ENCODE assay signal across 10 cellular contexts in genomic region chr10:29619273-29619672, GRCh38. TPM values are rescaled to one million over a fixed set of nuclear protein-coding genes. Genes with fewer than 3 reads are reported as not detected.
DNase-seq lines count a peak whose midpoint lies in the region; ATAC-seq and TF ChIP-seq lines count a peak whose summit lies in the region.
"Had no signal": no experiment of that assay in that cellular context is flagged by ENCODE, and none has a peak within 500 bp of the region (broad histone marks: within the 10 kb centered on the region; RNA-seq: fewer than 3 reads in every experiment).

No MANE protein-coding gene starts in this region.

- no peak for ATAC-seq in GM19351 (IDR thresholded peaks at IDR 0.05; ENCODE audit: unreplicated experiment)
- ATAC-seq in HG03432 (IDR thresholded peaks at IDR 0.05; ENCODE audit: unreplicated experiment), result no peak
- no peak for ATAC-seq in activated CD4-positive, CD25-positive, alpha-beta regulatory T cell treated with anti-CD3 and anti-CD28 coated beads, Interleukin-2, amount 50 U/mL, for 24 hours
- ATAC-seq in GM18511 (IDR thresholded peaks at IDR 0.05; ENCODE audit: unreplicated experiment), result no peak

- peaks cover 37% of the 10 kb centered on the region for H3K4me1 ChIP-seq in stomach smooth muscle (ENCODE audit: control insufficient read depth, insufficient read depth, low read length)

- no peak for TF ChIP-seq CTCF in HFFc6 (IDR thresholded peaks at IDR 0.05)

- H3K27ac Mint-ChIP-seq in HFFc6, result no peak overlapping the region
- peak overlapping the region in 1 of 6 donors; percentile 9 for H3K27ac Mint-ChIP-seq in immature natural killer cell

- H3K27ac ChIP-seq in stomach smooth muscle (ENCODE audit: low read length), result peak overlapping the region; percentile 77

- H3K36me3 Mint-ChIP-seq in HFFc6 (ENCODE audit: low read depth) (no peaks in the 10 kb centered on the region), immature natural killer cell (no peaks in the 10 kb centered on the region)

- peak; percentile 41 for DNase-seq in HFFc6
- DNase-seq in astrocyte of the hippocampus (ENCODE audit: low read depth, low spot score), result peak; percentile 58
- no peak for DNase-seq in immature natural killer cell
- DNase-seq: activated CD4-positive, alpha-beta T cell treated with anti-CD3 and anti-CD28 coated beads for 48 hours; caudate nucleus had no signal

- H3K27me3 ChIP-seq in stomach smooth muscle (ENCODE audit: control insufficient read depth in 1 of 2, insufficient read depth in 2 of 2, low read length in 2 of 2), result no peaks in the 10 kb centered on the region

- H3K9ac ChIP-seq in stomach smooth muscle (ENCODE audit: low read length in 2 of 2), result peak overlapping the region in 1 of 2 donors; percentile 52

- H3K9me3 ChIP-seq in stomach smooth muscle (ENCODE audit: control insufficient read depth in 2 of 2, low read length in 2 of 2), result no peaks in the 10 kb centered on the region

- H3K9me3 Mint-ChIP-seq in HFFc6, result no peaks in the 10 kb centered on the region
- peaks cover 0 to 3% (median 0%) of the 10 kb centered on the region in 6 donors for H3K9me3 Mint-ChIP-seq in immature natural killer cell

- peak overlapping the region in 1 of 2 donors; percentile 24 for H3K4me3 ChIP-seq in stomach smooth muscle (ENCODE audit: low read length in 2 of 2)

- H3K27me3 Mint-ChIP-seq in HFFc6 (ENCODE audit: insufficient read depth), result peaks cover 35% of the 10 kb centered on the region
- peaks cover 0 to 5% (median 0%) of the 10 kb centered on the region in 3 donors for H3K27me3 Mint-ChIP-seq in immature natural killer cell (ENCODE audit: low read depth in 3 of 3)

- H3K4me1 Mint-ChIP-seq in HFFc6 (ENCODE audit: low read depth) (peaks cover 7% of the 10 kb centered on the region; the same call in 1 of the 2 replicates), immature natural killer cell (peaks cover 18 to 22% of the 10 kb centered on the region in 2 donors)

- no peak overlapping the region for H3K4me3 Mint-ChIP-seq in HFFc6
- H3K4me3 Mint-ChIP-seq in immature natural killer cell, result peak overlapping the region; percentile 19 to 63 (median 31)

- H3K36me3 ChIP-seq in stomach smooth muscle (ENCODE audit: control insufficient read depth in 2 of 2, insufficient read depth in 2 of 2, low read length in 2 of 2), result no peaks in the 10 kb centered on the region

RNA-seq across cellular contexts. Expression of gene SVIL, which starts 15.5 kb away (rescaled TPM):
- under 1 TPM; 0.22 to 0.89 (median 0.48) TPM for total RNA-seq in HFFc6 (2021; fragmentation: NEBNext Ultra II Directional; extraction: Animal tissue kit (Norgen Biotek cat#: 25700))
- 10 to 100 TPM in 1 of 3 donors, 1 to 10 TPM in 1, under 1 TPM in 1; 0.16 to 16.3 (median 2.6) TPM for polyA plus RNA-seq in immature natural killer cell

Comparison
In these comparisons a context has a peak if more than half of its experiments do, and no peak if none do; other contexts are left out.
1. DNase-seq: peak in HFFc6 (single experiment) and astrocyte of the hippocampus (single experiment); none in immature natural killer cell (0 of 3).